Comparison of ENCODE assay signal across 12 cellular contexts in genomic region chr9:136537896-136538598, GRCh38. TPM values are rescaled to one million over a fixed set of nuclear protein-coding genes. Genes with fewer than 3 reads are reported as not detected.
DNase-seq lines count a peak whose midpoint lies in the region; ATAC-seq and TF ChIP-seq lines count a peak whose summit lies in the region.
"Had no signal": no experiment of that assay in that cellular context is flagged by ENCODE, and none has a peak within 500 bp of the region (broad histone marks: within the 10 kb centered on the region; RNA-seq: fewer than 3 reads in every experiment).

No MANE protein-coding gene starts in this region.

- no peak for DNase-seq in activated CD4-positive, alpha-beta T cell treated with anti-CD3 and anti-CD28 coated beads, Interleukin-2, amount 10 ng/mL, durations not matched to agents 24 days and 14 days
- DNase-seq in activated CD4-positive, alpha-beta T cell treated with anti-CD3 and anti-CD28 coated beads for 1 hour: no peak
- no peak for DNase-seq in activated CD4-positive, alpha-beta memory T cell treated with anti-CD3 and anti-CD28 coated beads for 36 hours
- DNase-seq in esophagus squamous epithelium (lab: John Stamatoyannopoulos, UW) (no peak), HUDEP-2 (lab: John Stamatoyannopoulos, UW; ENCODE audit: unreplicated experiment in 76 of 76) (no peak)
- no peak for DNase-seq in stimulated activated CD4-positive, alpha-beta T cell treated with anti-CD3 and anti-CD28 coated beads, Interleukin-4, amount 100 ng/mL, for 1 hour
- DNase-seq: aorta, foreskin melanocyte, PC-9 had no signal

- CTCF ChIA-PET in activated CD4-positive, alpha-beta memory T cell treated with anti-CD3 and anti-CD28 coated beads for 36 hours (lab: Charles Lee): interaction anchor here (2.8 kb wide), 2 partner anchors 50 to 53 kb away, joined by 12 to 24 read pairs; no protein-coding TSS in a partner anchor

- WGBS in esophagus squamous epithelium, 2 donors: 42 to 69% methylated on average over 3 to 11 of the region's 21 CpGs

- H3K4me3 ChIP-seq in esophagus squamous epithelium: peak overlapping the region in 2 of 4 donors; percentile 13 to 57
- peak overlapping the region in 1 of 5 donors; percentile 18 for H3K4me3 ChIP-seq in subcutaneous abdominal adipose tissue (ENCODE audit: low read depth in 1 of 5, low read length in 5 of 5)
- H3K4me3 ChIP-seq: PC-9 had no signal

- H3K4me3 Mint-ChIP-seq in activated CD4-positive, alpha-beta T cell treated with anti-CD3 and anti-CD28 coated beads, Interleukin-2, amount 10 ng/mL, durations not matched to agents 24 days and 14 days: peak overlapping the region; percentile 81
- peak overlapping the region; percentile 78 for H3K4me3 Mint-ChIP-seq in activated CD4-positive, alpha-beta memory T cell treated with anti-CD3 and anti-CD28 coated beads for 36 hours

- POLR2A ChIA-PET in activated CD4-positive, alpha-beta memory T cell treated with anti-CD3 and anti-CD28 coated beads for 36 hours (lab: Charles Lee): interaction anchor here (0.6 to 2.5 kb wide), 6 partner anchors 8 to 358 kb away, joined by 3 to 12 read pairs (median 5); partner anchors contain the start of genes ENTR1 and PMPCA

- intact Hi-C loops in activated CD4-positive, alpha-beta T cell treated with anti-CD3 and anti-CD28 coated beads, Interleukin-2, amount 10 ng/mL, durations not matched to agents 24 days and 14 days (cut with micrococcal nuclease): no loop called here
- intact Hi-C loops in activated CD4-positive, alpha-beta memory T cell treated with anti-CD3 and anti-CD28 coated beads for 36 hours (cut with micrococcal nuclease): loop anchor here (2.0 to 10.0 kb wide), 4 partner anchors 135 to 631 kb away; partner anchors contain the start of genes CAMSAP1, TMEM141 and TRAF2
- intact Hi-C loops in esophagus squamous epithelium (cut with DNase I): no loop called here

- H3K36me3 Mint-ChIP-seq in activated CD4-positive, alpha-beta T cell treated with anti-CD3 and anti-CD28 coated beads, Interleukin-2, amount 10 ng/mL, durations not matched to agents 24 days and 14 days (ENCODE audit: low read depth): peaks cover 43% of the 10 kb centered on the region
- H3K36me3 Mint-ChIP-seq in activated CD4-positive, alpha-beta memory T cell treated with anti-CD3 and anti-CD28 coated beads for 36 hours: peaks cover 24% of the 10 kb centered on the region

- H3K36me3 ChIP-seq in esophagus squamous epithelium (peaks cover 0 to 78% (median 8%) of the 10 kb centered on the region in 3 donors), subcutaneous abdominal adipose tissue (ENCODE audit: control insufficient read depth in 5 of 5, insufficient read depth in 5 of 5, low read length in 5 of 5) (peaks cover 0 to 49% (median 35%) of the 10 kb centered on the region in 5 donors)

- no peaks in the 10 kb centered on the region for H3K27me3 Mint-ChIP-seq in activated CD4-positive, alpha-beta T cell treated with anti-CD3 and anti-CD28 coated beads, Interleukin-2, amount 10 ng/mL, durations not matched to agents 24 days and 14 days
- H3K27me3 Mint-ChIP-seq in activated CD4-positive, alpha-beta memory T cell treated with anti-CD3 and anti-CD28 coated beads for 36 hours: no peaks in the 10 kb centered on the region

- TF ChIP-seq POLR2A in esophagus squamous epithelium (IDR thresholded peaks at IDR 0.05): no peak

- peak overlapping the region; percentile 100 for H3K27ac Mint-ChIP-seq in activated CD4-positive, alpha-beta T cell treated with anti-CD3 and anti-CD28 coated beads, Interleukin-2, amount 10 ng/mL, durations not matched to agents 24 days and 14 days
- H3K27ac Mint-ChIP-seq in activated CD4-positive, alpha-beta memory T cell treated with anti-CD3 and anti-CD28 coated beads for 36 hours: peak overlapping the region; percentile 99

- H3K4me1 Mint-ChIP-seq in activated CD4-positive, alpha-beta T cell treated with anti-CD3 and anti-CD28 coated beads, Interleukin-2, amount 10 ng/mL, durations not matched to agents 24 days and 14 days: peaks cover 51% of the 10 kb centered on the region
- peaks cover 74% of the 10 kb centered on the region for H3K4me1 Mint-ChIP-seq in activated CD4-positive, alpha-beta memory T cell treated with anti-CD3 and anti-CD28 coated beads for 36 hours (ENCODE audit: low read depth)

- no peaks in the 10 kb centered on the region for H3K9me3 ChIP-seq in esophagus squamous epithelium
- no peaks in the 10 kb centered on the region for H3K9me3 ChIP-seq in subcutaneous abdominal adipose tissue (ENCODE audit: control insufficient read depth in 5 of 5, low read length in 5 of 5)

- ATAC-seq in GM21515 (IDR thresholded peaks at IDR 0.05; ENCODE audit: unreplicated experiment): no peak

- H3K4me1 ChIP-seq in esophagus squamous epithelium (peaks cover 64 to 97% (median 91%) of the 10 kb centered on the region in 3 donors), subcutaneous abdominal adipose tissue (ENCODE audit: control insufficient read depth in 5 of 5, insufficient read depth in 5 of 5, low read length in 5 of 5) (peaks cover 19 to 93% (median 91%) of the 10 kb centered on the region in 5 donors)

- TF ChIP-seq CTCF in esophagus squamous epithelium (IDR thresholded peaks at IDR 0.05): no peak

- H3K27ac ChIP-seq in esophagus squamous epithelium: peak overlapping the region; percentile 85 to 94 (median 92)
- H3K27ac ChIP-seq in subcutaneous abdominal adipose tissue (ENCODE audit: low read depth, low read length): peak overlapping the region; percentile 95
- H3K27ac ChIP-seq: PC-9, VCaP had no signal

- H3K9ac ChIP-seq in subcutaneous abdominal adipose tissue (ENCODE audit: low read length in 5 of 5): peak overlapping the region in 2 of 5 donors; percentile 35 to 65

- H3K27me3 ChIP-seq in esophagus squamous epithelium: no peaks in the 10 kb centered on the region
- no peaks in the 10 kb centered on the region for H3K27me3 ChIP-seq in subcutaneous abdominal adipose tissue (ENCODE audit: control insufficient read depth in 5 of 5, insufficient read depth in 4 of 5, low read length in 5 of 5)

- no peaks in the 10 kb centered on the region for H3K9me3 Mint-ChIP-seq in activated CD4-positive, alpha-beta T cell treated with anti-CD3 and anti-CD28 coated beads, Interleukin-2, amount 10 ng/mL, durations not matched to agents 24 days and 14 days
- no peaks in the 10 kb centered on the region for H3K9me3 Mint-ChIP-seq in activated CD4-positive, alpha-beta memory T cell treated with anti-CD3 and anti-CD28 coated beads for 36 hours

RNA-seq across cellular contexts. Expression of gene NOTCH1, which starts 7.8 kb away (rescaled TPM):
- 108 and 113 TPM in 2 replicates for total RNA-seq in activated CD4-positive, alpha-beta T cell treated with anti-CD3 and anti-CD28 coated beads, Interleukin-2, amount 10 ng/mL, durations not matched to agents 24 days and 14 days
- total RNA-seq in activated CD4-positive, alpha-beta memory T cell treated with anti-CD3 and anti-CD28 coated beads for 36 hours: 10 to 100 TPM; 67.0 to 68.3 TPM
- 10 to 100 TPM; 32.0 to 40.8 (median 36.2) TPM for total RNA-seq in esophagus squamous epithelium

RNA-seq across cellular contexts. Expression of gene SEC16A, which starts 55.2 kb away (rescaled TPM):
- 79.2 and 81.2 TPM in 2 replicates for total RNA-seq in activated CD4-positive, alpha-beta T cell treated with anti-CD3 and anti-CD28 coated beads, Interleukin-2, amount 10 ng/mL, durations not matched to agents 24 days and 14 days
- total RNA-seq in activated CD4-positive, alpha-beta memory T cell treated with anti-CD3 and anti-CD28 coated beads for 36 hours: 10 to 100 TPM; 54.1 to 57.0 TPM
- 10 to 100 TPM; 31.2 to 49.1 (median 38.6) TPM for total RNA-seq in esophagus squamous epithelium
